Comparison of ENCODE assay signal across 8 cellular contexts in the genomic region with DNA sequence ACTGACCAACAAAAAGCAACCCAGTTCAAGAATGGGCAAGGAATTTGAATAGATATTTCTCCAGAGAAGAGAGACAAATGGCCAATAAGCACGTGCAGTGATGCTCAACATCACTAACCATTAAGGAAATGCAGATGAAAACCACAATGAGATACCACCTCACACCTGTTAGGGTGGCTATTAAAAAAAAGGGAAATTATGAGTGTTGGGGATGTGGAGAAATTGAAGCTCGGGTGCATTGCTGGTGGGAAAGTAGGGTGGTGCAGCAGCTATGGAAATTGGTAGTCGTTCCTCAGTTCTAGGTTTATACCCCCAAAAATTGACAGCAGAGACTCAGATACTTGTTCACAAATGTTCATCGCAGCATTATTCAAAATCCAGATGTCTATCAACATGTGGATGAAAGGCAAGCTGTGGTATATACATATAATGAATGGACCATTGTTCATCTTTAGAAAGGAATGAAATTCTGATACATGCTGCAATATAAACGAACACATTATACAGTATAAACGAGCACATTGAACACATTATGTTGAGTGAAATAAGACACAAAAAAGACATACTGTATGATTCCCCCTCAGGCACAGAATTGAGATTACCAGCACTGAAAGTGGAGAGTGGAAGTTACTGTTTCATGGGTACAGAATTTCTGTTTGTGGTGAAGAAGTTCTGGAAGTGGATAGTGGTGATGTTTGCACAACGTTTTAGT. TPM values are rescaled to one million over a fixed set of nuclear protein-coding genes. Genes with fewer than 3 reads are reported as not detected.
DNase-seq lines count a peak whose midpoint lies in the region; ATAC-seq and TF ChIP-seq lines count a peak whose summit lies in the region.

No MANE protein-coding gene starts in this region.

- 14 to 15% methylated on average over 7 of the region's 7 CpGs for WGBS in body of pancreas, 2 donors

- peaks cover 41% of the 10 kb centered on the region for H3K4me1 Mint-ChIP-seq in mesothelial cell of epicardium

- H3K27ac Mint-ChIP-seq in mesothelial cell of epicardium = peak overlapping the region; percentile 83

- peak overlapping the region; percentile 98 for H3K9ac ChIP-seq in HUES6 (ENCODE audit: low read length)

- intact Hi-C loops in body of pancreas (cut with DNase I) = no loop called here

- H3K9me3 ChIP-seq in HUES6 (ENCODE audit: control insufficient read depth, insufficient read depth, low read depth, low read length) (no peaks in the 10 kb centered on the region), body of pancreas (no peaks in the 10 kb centered on the region)

- DNase-seq in ELR (ENCODE audit: low read depth) (peak; percentile 7), body of pancreas (no peak), mesothelial cell of epicardium (ENCODE audit: low spot score in 2 of 2, unreplicated experiment in 2 of 2) (no peak), NCI-H446 (lab: John Stamatoyannopoulos, UW) (no peak), NCI-H146 treated with DMSO at 0.1 percent for 48 hours (lab: John Stamatoyannopoulos, UW; ENCODE audit: unreplicated experiment) (no peak), H4 (ENCODE audit: low spot score) (no peak)

- no peak for TF ChIP-seq POLR2A in body of pancreas (IDR thresholded peaks at IDR 0.05)

- H3K9me3 Mint-ChIP-seq in mesothelial cell of epicardium = no peaks in the 10 kb centered on the region

- peak overlapping the region; percentile 86 for H3K4me3 ChIP-seq in HUES6 (ENCODE audit: low read depth, low read length)
- H3K4me3 ChIP-seq in body of pancreas = peak overlapping the region; percentile 76 to 100

- TF ChIP-seq CTCF in body of pancreas (IDR thresholded peaks at IDR 0.05) = no peak
- no peak for TF ChIP-seq CTCF in mesothelial cell of epicardium (IDR thresholded peaks at IDR 0.05; ENCODE audit: unreplicated experiment)

- H3K27ac ChIP-seq in HUES6 (ENCODE audit: low read depth, low read length) = peak overlapping the region; percentile 87; the same call in 1 of the 2 replicates
- H3K27ac ChIP-seq in body of pancreas = peak overlapping the region in 3 of 4 donors; percentile 87 to 96 (median 92)

- peaks cover 10% of the 10 kb centered on the region for H3K36me3 Mint-ChIP-seq in mesothelial cell of epicardium

- peaks cover 10% of the 10 kb centered on the region; the same call in 1 of the 2 replicates for H3K4me1 ChIP-seq in HUES6 (ENCODE audit: control insufficient read depth, insufficient read depth, low read length)
- H3K4me1 ChIP-seq in body of pancreas = peaks cover 59% of the 10 kb centered on the region

- no peaks in the 10 kb centered on the region for H3K27me3 ChIP-seq in HUES6 (ENCODE audit: control insufficient read depth, insufficient read depth, low read length)
- no peaks in the 10 kb centered on the region for H3K27me3 ChIP-seq in body of pancreas

- no peaks in the 10 kb centered on the region for H3K27me3 Mint-ChIP-seq in mesothelial cell of epicardium (ENCODE audit: low read depth)

- ATAC-seq in body of pancreas (no peak), HG02970 (IDR thresholded peaks at IDR 0.05; ENCODE audit: low FRiP score, unreplicated experiment) (no peak)

- peaks cover 5% of the 10 kb centered on the region for H3K36me3 ChIP-seq in HUES6 (ENCODE audit: control insufficient read depth, insufficient read depth, low read length)
- no peaks in the 10 kb centered on the region for H3K36me3 ChIP-seq in body of pancreas (replicated peaks in 1 of 2; ENCODE audit: insufficient read depth in 1 of 2, low read depth in 2 of 2)

- H3K4me3 Mint-ChIP-seq in mesothelial cell of epicardium = peak overlapping the region; percentile 75

RNA-seq across cellular contexts. Expression of gene CHAMP1, which starts 0.9 kb away (rescaled TPM):
- total RNA-seq in body of pancreas (10 to 100 TPM in 1 of 2 donors, 1 to 10 TPM in 1; 5.9 to 10.6 TPM), mesothelial cell of epicardium (27.9 to 29.3 TPM (median 28.3 TPM) in 3 replicates)
- total RNA-seq in H4 (2014; rRNA removed; shearing (Covaris generic)) = 13.9 and 23.9 TPM in 2 replicates

RNA-seq across cellular contexts. Expression of gene UPF3A, which starts 33.8 kb away (rescaled TPM):
- total RNA-seq in body of pancreas = 10 to 100 TPM; 33.9 to 35.8 TPM
- total RNA-seq in mesothelial cell of epicardium = 112 to 123 TPM (median 117 TPM) in 3 replicates
- 6.8 and 10.4 TPM in 2 replicates for total RNA-seq in H4 (2014; rRNA removed; shearing (Covaris generic))
